In the genomic region with DNA sequence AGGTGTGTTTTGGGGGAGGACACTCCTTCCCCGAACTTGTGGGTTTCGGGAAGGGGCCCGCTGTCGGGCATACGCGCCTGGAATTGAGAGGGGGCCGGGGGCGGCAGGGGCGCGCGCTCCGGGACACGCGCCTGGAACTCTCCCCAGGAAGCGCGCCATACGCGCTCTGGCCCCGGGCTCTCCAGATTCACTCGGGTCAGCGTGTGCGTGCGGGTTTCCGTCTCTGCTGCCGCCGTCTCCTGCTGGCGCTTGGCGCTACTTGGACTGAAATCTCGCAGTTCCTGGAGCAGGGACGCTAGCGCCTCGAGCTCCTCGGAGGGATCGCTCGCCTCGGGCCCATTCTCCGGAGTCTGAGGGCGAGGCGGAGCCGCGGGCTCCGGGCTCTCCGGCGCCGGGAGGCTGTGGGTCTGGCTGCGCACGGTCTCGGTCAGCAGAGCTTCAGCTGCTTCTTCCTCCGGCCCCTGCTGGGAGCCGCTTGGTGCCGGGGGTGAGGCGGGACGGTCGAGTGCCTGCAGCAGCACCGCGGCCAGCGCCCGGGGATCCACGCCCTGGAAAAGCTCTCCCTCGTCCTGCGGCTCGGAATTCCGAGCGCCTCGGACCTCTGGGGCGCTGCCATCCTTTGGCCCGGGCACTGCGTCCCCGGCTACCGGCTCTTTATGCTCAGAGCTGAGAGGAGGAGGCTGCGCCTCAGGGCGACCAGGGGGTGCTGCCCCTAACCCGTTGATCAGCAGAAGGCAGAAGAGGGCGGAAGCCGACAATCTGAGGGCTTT, we compare ENCODE assay signal across 8 cellular contexts. TPM values are rescaled to one million over a fixed set of nuclear protein-coding genes. Genes with fewer than 3 reads are reported as not detected.
DNase-seq lines count a peak whose midpoint lies in the region; ATAC-seq and TF ChIP-seq lines count a peak whose summit lies in the region.

No MANE protein-coding gene starts in this region.

- no peak overlapping the region for H3K9ac ChIP-seq in mesenchymal stem cell (ENCODE audit: low read length)

- peak overlapping the region; percentile 36; the same call in 1 of the 2 replicates for H3K4me3 ChIP-seq in MG63
- H3K4me3 ChIP-seq in choroid plexus epithelial cell (ENCODE audit: low read depth, low read length): peak overlapping the region; percentile 17
- peak overlapping the region; percentile 22 to 49 for H3K4me3 ChIP-seq in mesenchymal stem cell (ENCODE audit: insufficient read depth in 1 of 2, low read depth in 1 of 2, low read length in 2 of 2)

- H3K18ac ChIP-seq in mesenchymal stem cell (ENCODE audit: low read depth in 1 of 2, low read length in 2 of 2): no peak overlapping the region

- H2AFZ ChIP-seq in mesenchymal stem cell (ENCODE audit: low read depth, low read length): no peak overlapping the region

- H3K4me1 ChIP-seq in mesenchymal stem cell (ENCODE audit: control insufficient read depth, insufficient read depth, low read depth, low read length): peaks cover 68% of the 10 kb centered on the region

- H2BK15ac ChIP-seq in mesenchymal stem cell (ENCODE audit: low read depth, poor library complexity, severe bottlenecking): no peak overlapping the region

- no peak overlapping the region for H2AK5ac ChIP-seq in mesenchymal stem cell (ENCODE audit: low read length, severe bottlenecking)

- H3K14ac ChIP-seq in mesenchymal stem cell (ENCODE audit: low read length in 2 of 2): no peak overlapping the region

- no peak overlapping the region for H2BK12ac ChIP-seq in mesenchymal stem cell (ENCODE audit: low read length in 2 of 2)

- peak overlapping the region in 1 of 2 experiments; percentile 23 for H3K23ac ChIP-seq in mesenchymal stem cell (ENCODE audit: low read length in 2 of 2)

- no peak overlapping the region for H2BK5ac ChIP-seq in mesenchymal stem cell (ENCODE audit: low read depth, low read length, poor library complexity, severe bottlenecking)

- H3K9me3 ChIP-seq in MG63 (no peaks in the 10 kb centered on the region), mesenchymal stem cell (ENCODE audit: control insufficient read depth, low read length) (no peaks in the 10 kb centered on the region)

- H3K36me3 ChIP-seq in MG63 (no peaks in the 10 kb centered on the region), mesenchymal stem cell (ENCODE audit: control insufficient read depth in 1 of 2, insufficient read depth in 2 of 2, low read depth in 1 of 2, low read length in 2 of 2) (peaks cover 20 to 24% of the 10 kb centered on the region in 2 experiments)

- H3K4ac ChIP-seq in mesenchymal stem cell (ENCODE audit: low read depth in 1 of 2, low read length in 2 of 2): no peak overlapping the region

- DNase-seq in DMS53 (lab: John Stamatoyannopoulos, UW): peak; percentile 84
- peak; percentile 60 for DNase-seq in MG63
- DNase-seq in choroid plexus epithelial cell (ENCODE audit: low read depth): peak; percentile 77
- peak; percentile 79 for DNase-seq in mesenchymal stem cell
- no peak for DNase-seq in germinal center (ENCODE audit: low spot score)
- DNase-seq in cortex of kidney (lab: John Stamatoyannopoulos, UW): no peak
- DNase-seq in SK-N-DZ (ENCODE audit: low spot score): no peak

- H3K79me1 ChIP-seq in mesenchymal stem cell (replicated peaks; ENCODE audit: low read length, poor library complexity, severe bottlenecking): peaks cover 4% of the 10 kb centered on the region

- WGBS in mesenchymal stem cell: 2% methylated on average over 73 of the region's 75 CpGs

- no peak overlapping the region for H2BK120ac ChIP-seq in mesenchymal stem cell (ENCODE audit: low read depth, low read length)

- TF ChIP-seq CTCF in choroid plexus epithelial cell (conservative IDR thresholded peaks at IDR 0.05; ENCODE audit: low read depth, low read length): no peak

- H4K8ac ChIP-seq in mesenchymal stem cell (ENCODE audit: low read length): no peak overlapping the region

- H3K4me2 ChIP-seq in mesenchymal stem cell (ENCODE audit: low read length, poor library complexity, severe bottlenecking): peak overlapping the region; percentile 92

- H3K27me3 ChIP-seq in MG63 (peaks cover 19% of the 10 kb centered on the region), mesenchymal stem cell (ENCODE audit: control insufficient read depth in 1 of 2, insufficient read depth in 1 of 2, low read length in 2 of 2) (peaks cover 44 to 58% of the 10 kb centered on the region in 2 experiments)

- no peak for ATAC-seq in GM19463 (IDR thresholded peaks at IDR 0.05; ENCODE audit: unreplicated experiment)

- H4K91ac ChIP-seq in mesenchymal stem cell (ENCODE audit: low read length): no peak overlapping the region

- H3K27ac ChIP-seq in mesenchymal stem cell (ENCODE audit: low read length, poor library complexity, severe bottlenecking): no peak overlapping the region

RNA-seq across cellular contexts. Expression of gene VGF, which starts 1.1 kb away (rescaled TPM):
- 0.63 TPM in 1 of 2 replicates, not detected in the other for total RNA-seq in MG63 (2014; rRNA removed; shearing (Covaris generic); ENCODE audit: low replicate concordance)
- polyA plus RNA-seq in mesenchymal stem cell (2013, experiment 1 of 2): 0.04 TPM
- polyA plus RNA-seq in mesenchymal stem cell (2013, experiment 2 of 2): 0.05 TPM
- 4.9 and 8.2 TPM in 2 replicates for polyA plus RNA-seq in SK-N-DZ (2014; cell fraction: cytosol; rRNA removed)
- 3.6 and 3.9 TPM in 2 replicates for polyA plus RNA-seq in SK-N-DZ (2014; cell fraction: nucleus; rRNA removed)

RNA-seq across cellular contexts. Expression of gene AP1S1, which starts 10.0 kb away (rescaled TPM):
- 153 and 159 TPM in 2 replicates for total RNA-seq in MG63 (2014; rRNA removed; shearing (Covaris generic); ENCODE audit: low replicate concordance)
- polyA plus RNA-seq in mesenchymal stem cell (2013, experiment 1 of 2): 65.9 TPM
- 64.7 TPM for polyA plus RNA-seq in mesenchymal stem cell (2013, experiment 2 of 2)
- 210 and 218 TPM in 2 replicates for polyA plus RNA-seq in SK-N-DZ (2014; cell fraction: cytosol; rRNA removed)
- 108 and 136 TPM in 2 replicates for polyA plus RNA-seq in SK-N-DZ (2014; cell fraction: nucleus; rRNA removed)

RNA-seq across cellular contexts. Expression of gene NAT16, which starts 15.8 kb away (rescaled TPM):
- total RNA-seq in MG63 (2014; rRNA removed; shearing (Covaris generic); ENCODE audit: low replicate concordance): not detected in 2 replicates
- polyA plus RNA-seq in mesenchymal stem cell (2013, experiment 1 of 2): not detected
- polyA plus RNA-seq in mesenchymal stem cell (2013, experiment 2 of 2): not detected
- not detected in 2 replicates for polyA plus RNA-seq in SK-N-DZ (2014; cell fraction: cytosol; rRNA removed)
- polyA plus RNA-seq in SK-N-DZ (2014; cell fraction: nucleus; rRNA removed): 0.24 TPM in 1 of 2 replicates, not detected in the other

RNA-seq across cellular contexts. Expression of gene MOGAT3, which starts 36.6 kb away (rescaled TPM):
- total RNA-seq in MG63 (2014; rRNA removed; shearing (Covaris generic); ENCODE audit: low replicate concordance): not detected in 2 replicates
- polyA plus RNA-seq in mesenchymal stem cell (2013, experiment 1 of 2): not detected
- not detected for polyA plus RNA-seq in mesenchymal stem cell (2013, experiment 2 of 2)
- not detected in 2 replicates for polyA plus RNA-seq in SK-N-DZ (2014; cell fraction: cytosol; rRNA removed)
- not detected in 2 replicates for polyA plus RNA-seq in SK-N-DZ (2014; cell fraction: nucleus; rRNA removed)

RNA-seq across cellular contexts. Expression of gene SERPINE1, which starts 37.4 kb away (rescaled TPM):
- total RNA-seq in MG63 (2014; rRNA removed; shearing (Covaris generic); ENCODE audit: low replicate concordance): 59.2 and 73.4 TPM in 2 replicates
- 599 TPM for polyA plus RNA-seq in mesenchymal stem cell (2013, experiment 1 of 2)
- 599 TPM for polyA plus RNA-seq in mesenchymal stem cell (2013, experiment 2 of 2)
- not detected in 2 replicates for polyA plus RNA-seq in SK-N-DZ (2014; cell fraction: cytosol; rRNA removed)
- not detected in 2 replicates for polyA plus RNA-seq in SK-N-DZ (2014; cell fraction: nucleus; rRNA removed)

Comparison
In these comparisons a context has a peak if more than half of its experiments do, and no peak if none do; other contexts are left out.
1. DNase-seq: peak in DMS53 (single experiment), MG63 (single experiment), choroid plexus epithelial cell (single experiment) and mesenchymal stem cell (single experiment); none in germinal center (single experiment), cortex of kidney (single experiment) and SK-N-DZ (single experiment).
2. Peak in every context shown above with its lines, with median percentiles within 50 percentile points of each other: H3K4me3 ChIP-seq.